Comparison of ENCODE assay signal across 17 cellular contexts in the genomic region with DNA sequence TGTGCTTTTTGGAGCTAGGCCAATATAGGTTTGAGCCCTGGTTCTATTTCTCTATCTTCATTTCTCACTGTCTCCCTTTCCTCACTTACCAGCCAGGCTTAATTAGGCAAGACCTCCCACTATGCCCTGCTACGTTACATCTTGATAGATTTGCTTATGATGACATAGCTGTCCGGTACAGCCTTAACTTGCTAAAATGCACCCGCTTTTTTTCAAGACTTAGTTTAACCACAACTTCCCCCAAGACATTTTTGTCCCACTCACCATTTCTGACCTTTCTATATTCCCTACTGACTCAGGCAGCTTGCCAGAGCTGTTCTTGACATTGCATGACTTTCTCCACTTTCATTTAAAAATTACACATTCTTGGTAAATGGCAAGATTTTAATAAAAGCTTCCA.
DNase-seq lines count a peak whose midpoint lies in the region; ATAC-seq and TF ChIP-seq lines count a peak whose summit lies in the region.
"Had no signal": no experiment of that assay in that cellular context is flagged by ENCODE, and none has a peak within 500 bp of the region (broad histone marks: within the 10 kb centered on the region; RNA-seq: fewer than 3 reads in every experiment).

No MANE protein-coding gene starts in this region.

- no peaks in the 10 kb centered on the region for H3K36me3 Mint-ChIP-seq in naive thymus-derived CD4-positive, alpha-beta T cell
- H3K36me3 Mint-ChIP-seq: naive thymus-derived CD8-positive, alpha-beta T cell had no signal

- H3K27ac Mint-ChIP-seq in naive thymus-derived CD4-positive, alpha-beta T cell = no peak overlapping the region
- H3K27ac Mint-ChIP-seq: activated T-helper 1 cell treated with anti-CD3 and anti-CD28 coated beads, Interleukin-12 subunit alpha, Interleukin-12 subunit beta, Interleukin-2, Interleukin-4 antibody, amounts not matched to agents 30 ng/mL and 10 ng/mL and 1 ng/mL, durations not matched to agents 14 hours and 24 hours and 36 hours; WTC11 had no signal

- DNase-seq in ELR (ENCODE audit: low read depth) = peak; percentile 38
- peak; percentile 86 for DNase-seq in NB4 (ENCODE audit: low read depth)
- peak; percentile 15 for DNase-seq in astrocyte of the cerebellum (ENCODE audit: low read depth)
- no peak for DNase-seq in naive thymus-derived CD4-positive, alpha-beta T cell
- DNase-seq in heart right ventricle = no peak
- DNase-seq in aorta = no peak
- DNase-seq in breast epithelium (ENCODE audit: low spot score in 2 of 2) = no peak
- DNase-seq: colonic mucosa; DMS53; naive thymus-derived CD8-positive, alpha-beta T cell; NCI-H187 treated with DMSO at 0.1 percent for 48 hours; NCI-H510A treated with DMSO at 0.1 percent for 48 hours; psoas muscle had no signal

- peak; percentile 32 for ATAC-seq in naive thymus-derived CD4-positive, alpha-beta T cell
- ATAC-seq in heart right ventricle (no peak), GM18870 (IDR thresholded peaks at IDR 0.05; ENCODE audit: unreplicated experiment) (no peak), aorta (ENCODE audit: low FRiP score) (no peak)
- ATAC-seq: naive thymus-derived CD8-positive, alpha-beta T cell; Panc1; psoas muscle; WTC11 had no signal

- no peak for TF ChIP-seq CTCF in NB4 (IDR thresholded peaks at IDR 0.05; ENCODE audit: low read depth, low read length)
- no peak for TF ChIP-seq CTCF in astrocyte of the cerebellum (IDR thresholded peaks at IDR 0.05; ENCODE audit: low read depth, low read length, missing control alignments)
- no peak for TF ChIP-seq CTCF in heart right ventricle (IDR thresholded peaks at IDR 0.05)
- TF ChIP-seq CTCF in breast epithelium (IDR thresholded peaks at IDR 0.05) = no peak

- no peaks in the 10 kb centered on the region for H3K27me3 ChIP-seq in naive thymus-derived CD4-positive, alpha-beta T cell (ENCODE audit: control insufficient read depth in 2 of 2, insufficient read depth in 2 of 2, low read length in 2 of 2)
- H3K27me3 ChIP-seq in heart right ventricle (no peaks in the 10 kb centered on the region), aorta (ENCODE audit: control insufficient read depth in 1 of 2, insufficient read depth in 2 of 2, low read length in 1 of 2) (no peaks in the 10 kb centered on the region), breast epithelium (peaks cover 0 to 9% of the 10 kb centered on the region in 2 donors)
- H3K27me3 ChIP-seq: colonic mucosa had no signal

- H3K27me3 Mint-ChIP-seq in naive thymus-derived CD4-positive, alpha-beta T cell = no peaks in the 10 kb centered on the region
- H3K27me3 Mint-ChIP-seq: naive thymus-derived CD8-positive, alpha-beta T cell had no signal

- H3K4me3 ChIP-seq in NB4 (ENCODE audit: low read depth, low read length) = no peak overlapping the region
- H3K4me3 ChIP-seq in astrocyte of the cerebellum (ENCODE audit: low read depth, low read length) = no peak overlapping the region
- no peak overlapping the region for H3K4me3 ChIP-seq in naive thymus-derived CD4-positive, alpha-beta T cell (ENCODE audit: low read length)
- no peak overlapping the region for H3K4me3 ChIP-seq in heart right ventricle
- no peak overlapping the region for H3K4me3 ChIP-seq in aorta (ENCODE audit: low read length in 2 of 2)
- H3K4me3 ChIP-seq in breast epithelium = no peak overlapping the region
- H3K4me3 ChIP-seq: colonic mucosa, psoas muscle had no signal

- CTCF ChIA-PET in naive thymus-derived CD4-positive, alpha-beta T cell (lab: Charles Lee) = no interaction called here

- WGBS in heart right ventricle, 2 donors = 76 to 85% methylated on average over 3 of the region's 3 CpGs
- WGBS in aorta, 2 donors = 83% methylated on average over 3 of the region's 3 CpGs

- intact Hi-C loops in naive thymus-derived CD4-positive, alpha-beta T cell (cut with micrococcal nuclease) = no loop called here
- intact Hi-C loops in heart right ventricle (cut with DNase I) (no loop called here), aorta (cut with DNase I) (no loop called here), breast epithelium (cut with DNase I; ENCODE audit: low total_unique reads) (no loop called here)

- H3K36me3 ChIP-seq in naive thymus-derived CD4-positive, alpha-beta T cell (ENCODE audit: control insufficient read depth in 2 of 3, insufficient read depth in 3 of 3, low read length in 3 of 3) = no peaks in the 10 kb centered on the region
- H3K36me3 ChIP-seq in heart right ventricle (peaks cover 0 to 49% (median 0%) of the 10 kb centered on the region in 9 donors), aorta (ENCODE audit: control insufficient read depth in 1 of 2, insufficient read depth in 2 of 2, low read length in 1 of 2) (no peaks in the 10 kb centered on the region), breast epithelium (no peaks in the 10 kb centered on the region)
- H3K36me3 ChIP-seq: colonic mucosa had no signal

- peaks cover 0 to 2% (median 0%) of the 10 kb centered on the region in 7 donors for H3K4me1 Mint-ChIP-seq in naive thymus-derived CD4-positive, alpha-beta T cell

- H3K27ac ChIP-seq in naive thymus-derived CD4-positive, alpha-beta T cell (ENCODE audit: low read depth, low read length) = no peak overlapping the region
- H3K27ac ChIP-seq in heart right ventricle = no peak overlapping the region
- no peak overlapping the region for H3K27ac ChIP-seq in aorta (ENCODE audit: low read depth in 1 of 2, low read length in 2 of 2)
- no peak overlapping the region for H3K27ac ChIP-seq in breast epithelium
- H3K27ac ChIP-seq: colonic mucosa, psoas muscle had no signal

- in situ Hi-C loops in astrocyte of the cerebellum (cut with HindIII; ENCODE audit: low sequenced_read_pairs) = no loop called here

- no peaks in the 10 kb centered on the region for H3K4me1 ChIP-seq in naive thymus-derived CD4-positive, alpha-beta T cell (ENCODE audit: control insufficient read depth in 2 of 2, insufficient read depth in 2 of 2, low read length in 2 of 2)
- H3K4me1 ChIP-seq in heart right ventricle (peaks cover 0 to 9% (median 0%) of the 10 kb centered on the region in 9 donors), aorta (ENCODE audit: control insufficient read depth in 1 of 2, insufficient read depth in 2 of 2, low read length in 2 of 2) (no peaks in the 10 kb centered on the region), breast epithelium (no peaks in the 10 kb centered on the region)
- H3K4me1 ChIP-seq: colonic mucosa, psoas muscle had no signal

- peaks cover 0 to 3% (median 0%) of the 10 kb centered on the region in 11 donors for H3K9me3 Mint-ChIP-seq in naive thymus-derived CD4-positive, alpha-beta T cell
- H3K9me3 Mint-ChIP-seq: activated T-helper 1 cell treated with anti-CD3 and anti-CD28 coated beads, Interleukin-12 subunit alpha, Interleukin-12 subunit beta, Interleukin-2, Interleukin-4 antibody, amounts not matched to agents 30 ng/mL and 10 ng/mL and 1 ng/mL, durations not matched to agents 14 hours and 24 hours and 36 hours; WTC11 had no signal

- no peak for TF ChIP-seq POLR2A in NB4 (IDR thresholded peaks at IDR 0.05; ENCODE audit: extremely low read depth, insufficient read length)
- no peak for TF ChIP-seq POLR2A in breast epithelium (IDR thresholded peaks at IDR 0.05)

- H3K4me3 Mint-ChIP-seq in naive thymus-derived CD4-positive, alpha-beta T cell = no peak overlapping the region
- H3K4me3 Mint-ChIP-seq: activated T-helper 1 cell treated with anti-CD3 and anti-CD28 coated beads, Interleukin-12 subunit alpha, Interleukin-12 subunit beta, Interleukin-2, Interleukin-4 antibody, amounts not matched to agents 30 ng/mL and 10 ng/mL and 1 ng/mL, durations not matched to agents 14 hours and 24 hours and 36 hours; naive thymus-derived CD8-positive, alpha-beta T cell; WTC11 had no signal

- POLR2A ChIA-PET in naive thymus-derived CD4-positive, alpha-beta T cell (lab: Charles Lee) = no interaction called here

- H3K9me3 ChIP-seq in naive thymus-derived CD4-positive, alpha-beta T cell (ENCODE audit: control insufficient read depth in 2 of 3, low read length in 3 of 3) = no peaks in the 10 kb centered on the region
- H3K9me3 ChIP-seq in heart right ventricle = no peaks in the 10 kb centered on the region
- H3K9me3 ChIP-seq in aorta (ENCODE audit: control insufficient read depth, low read length) = no peaks in the 10 kb centered on the region
- no peaks in the 10 kb centered on the region for H3K9me3 ChIP-seq in breast epithelium
- H3K9me3 ChIP-seq: colonic mucosa, psoas muscle had no signal

Comparison
In these comparisons a context has a peak if more than half of its experiments do, and no peak if none do; other contexts are left out.
1. DNase-seq: peak in ELR (single experiment), NB4 (single experiment) and astrocyte of the cerebellum (single experiment); none in naive thymus-derived CD4-positive, alpha-beta T cell (0 of 9), heart right ventricle (0 of 2), aorta (0 of 2) and breast epithelium (0 of 2).